8 cellular contexts compared by ENCODE assay signal in the genomic region with DNA sequence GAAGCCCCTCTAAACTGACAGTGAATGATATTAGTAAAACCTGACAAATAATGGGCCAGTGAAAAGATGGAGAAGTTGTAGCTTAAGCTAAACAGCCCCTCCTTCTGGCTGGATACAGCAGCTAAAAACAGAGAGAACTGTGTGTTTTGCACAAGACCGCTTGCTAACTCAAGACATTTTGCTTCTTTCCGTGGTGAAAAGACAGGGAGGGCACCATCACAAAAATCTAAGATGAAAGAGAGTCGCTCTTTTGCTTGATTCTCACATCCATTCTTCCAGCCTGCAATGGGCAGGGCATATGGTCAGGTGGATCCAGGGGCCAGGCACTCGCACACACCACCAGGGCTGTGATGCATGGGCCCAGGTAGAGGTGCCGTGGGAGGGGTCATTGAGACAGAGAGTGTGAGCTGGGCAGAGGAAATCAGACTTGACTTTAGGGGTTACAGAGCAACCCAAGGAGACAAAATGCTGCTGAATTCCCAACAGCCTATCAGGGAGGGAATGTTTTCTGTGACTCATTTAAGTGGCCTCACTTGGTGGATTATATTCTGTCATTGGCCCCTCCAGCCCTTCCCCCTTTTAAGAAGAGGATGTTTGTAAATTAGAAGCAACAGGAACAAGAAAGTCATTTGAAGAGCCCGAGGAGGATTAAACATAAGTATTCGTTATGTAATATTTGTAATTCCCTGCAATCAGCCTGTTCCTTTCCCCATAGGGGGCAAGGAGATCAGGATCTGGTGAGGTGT. TPM values are rescaled to one million over a fixed set of nuclear protein-coding genes. Genes with fewer than 3 reads are reported as not detected.
DNase-seq lines count a peak whose midpoint lies in the region; ATAC-seq and TF ChIP-seq lines count a peak whose summit lies in the region.

No MANE protein-coding gene starts in this region.

- DNase-seq in GM12865 (ENCODE audit: low read depth) (peak; percentile 31), NOMO-1 treated with dmso at 0.1 percent for 144 hours (lab: John Stamatoyannopoulos, UW; ENCODE audit: unreplicated experiment) (peak; percentile 35), esophagus squamous epithelium (lab: John Stamatoyannopoulos, UW) (no peak), prostate gland (ENCODE audit: low spot score) (no peak), GM03348 (ENCODE audit: low spot score) (no peak), NCI-H1105 (lab: John Stamatoyannopoulos, UW) (no peak), suprapubic skin (ENCODE audit: low spot score in 2 of 2) (no peak)

- H3K4me1 ChIP-seq in esophagus squamous epithelium (peaks cover 11 to 91% (median 77%) of the 10 kb centered on the region in 3 donors), prostate gland (replicated peaks) (no peaks in the 10 kb centered on the region), suprapubic skin (peaks cover 94% of the 10 kb centered on the region)

- intact Hi-C loops in esophagus squamous epithelium (cut with DNase I) (loop anchor here (10.0 kb wide), 1 partner anchor 184 kb away; no protein-coding TSS in a partner anchor), prostate gland (cut with DNase I) (no loop called here)

- no peaks in the 10 kb centered on the region for H3K9me3 ChIP-seq in esophagus squamous epithelium
- H3K9me3 ChIP-seq in prostate gland: no peaks in the 10 kb centered on the region
- H3K9me3 ChIP-seq in suprapubic skin: no peaks in the 10 kb centered on the region

- ATAC-seq in HG02588 (IDR thresholded peaks at IDR 0.05; ENCODE audit: unreplicated experiment): no peak

- H3K27me3 ChIP-seq in esophagus squamous epithelium (no peaks in the 10 kb centered on the region), prostate gland (replicated peaks; ENCODE audit: insufficient read depth) (no peaks in the 10 kb centered on the region), suprapubic skin (no peaks in the 10 kb centered on the region)

- WGBS in esophagus squamous epithelium, 2 donors: 67 to 72% methylated on average over 6 to 7 of the region's 7 CpGs
- 74% methylated on average over 7 of the region's 7 CpGs for WGBS in prostate gland
- 62% methylated on average over 7 of the region's 7 CpGs for WGBS in suprapubic skin

- peak overlapping the region in 3 of 4 donors; percentile 56 to 97 (median 66) for H3K27ac ChIP-seq in esophagus squamous epithelium
- H3K27ac ChIP-seq in prostate gland: no peak overlapping the region
- no peak overlapping the region for H3K27ac ChIP-seq in suprapubic skin

- peak; percentile 32 for TF ChIP-seq CTCF in GM12865 (IDR thresholded peaks at IDR 0.05; ENCODE audit: insufficient read depth, low read depth, low read length, missing control alignments)
- peak in 4 of 6 experiments; percentile 14 to 40 (median 18) for TF ChIP-seq CTCF in esophagus squamous epithelium (IDR thresholded peaks at IDR 0.05)
- peak in 3 of 4 experiments; percentile 37 to 52 (median 51) for TF ChIP-seq CTCF in prostate gland (IDR thresholded peaks at IDR 0.05)
- TF ChIP-seq CTCF in suprapubic skin (IDR thresholded peaks at IDR 0.05): peak in 1 of 2 donors; percentile 6

- H3K36me3 ChIP-seq in esophagus squamous epithelium: peaks cover 12 to 99% (median 24%) of the 10 kb centered on the region in 3 donors
- peaks cover 0 to 2% of the 10 kb centered on the region in 2 donors for H3K36me3 ChIP-seq in prostate gland
- H3K36me3 ChIP-seq in suprapubic skin: peaks cover 24% of the 10 kb centered on the region

- TF ChIP-seq POLR2A in esophagus squamous epithelium (IDR thresholded peaks at IDR 0.05) (no peak), prostate gland (IDR thresholded peaks at IDR 0.05) (no peak), suprapubic skin (IDR thresholded peaks at IDR 0.05) (no peak)

- no peak for TF ChIP-seq EP300 in suprapubic skin (IDR thresholded peaks at IDR 0.05)

- H3K4me3 ChIP-seq in GM12865 (ENCODE audit: low read depth, low read length) (no peak overlapping the region), esophagus squamous epithelium (peak overlapping the region in 1 of 4 donors; percentile 3), prostate gland (no peak overlapping the region), suprapubic skin (no peak overlapping the region)

RNA-seq across cellular contexts. Expression of gene EMP1, which starts 12.2 kb away (rescaled TPM):
- total RNA-seq in esophagus squamous epithelium (1,000 to 10,000 TPM; 2,742 to 8,541 (median 3,206) TPM), prostate gland (10 to 100 TPM; 38.9 to 71.6 TPM), suprapubic skin (1,000 to 10,000 TPM in 2 of 4 donors, 100 to 1,000 TPM in 2; 569 to 2,226 (median 1,259) TPM)

Comparison
In these comparisons a context has a peak if more than half of its experiments do, and no peak if none do; other contexts are left out.
1. DNase-seq: peak in GM12865 (single experiment) and NOMO-1 treated with dmso at 0.1 percent for 144 hours (single experiment); none in esophagus squamous epithelium (single experiment), prostate gland (single experiment), GM03348 (single experiment), NCI-H1105 (single experiment) and suprapubic skin (0 of 2).
2. H3K27ac ChIP-seq: peak in esophagus squamous epithelium (3 of 4); none in prostate gland (0 of 2) and suprapubic skin (single experiment).
3. RNA of gene EMP1, which starts 12.2 kb away (total RNA-seq): 2,742 to 8,541 TPM in esophagus squamous epithelium and 569 to 2,226 TPM in suprapubic skin; 38.9 to 71.6 TPM in prostate gland; every median in the first group is over 4 times any median in the second.